In genomic region chr6:100881707-100882040, GRCh38 we compare ENCODE assay signal across 8 cellular contexts. TPM values are rescaled to one million over a fixed set of nuclear protein-coding genes. Genes with fewer than 3 reads are reported as not detected.
DNase-seq lines count a peak whose midpoint lies in the region; ATAC-seq and TF ChIP-seq lines count a peak whose summit lies in the region.

No MANE protein-coding gene starts in this region.

- no peak for TF ChIP-seq CTCF in colonic mucosa (IDR thresholded peaks at IDR 0.05)
- TF ChIP-seq CTCF in mucosa of descending colon (IDR thresholded peaks at IDR 0.05): no peak

- H3K4me3 ChIP-seq in colonic mucosa: peak overlapping the region; percentile 83
- H3K4me3 ChIP-seq in mucosa of descending colon: peak overlapping the region; percentile 42

- H3K9ac ChIP-seq in colonic mucosa (ENCODE audit: low read depth in 2 of 2, low read length in 2 of 2): peak overlapping the region; percentile 86 to 91

- peak overlapping the region; percentile 91 for H3K27ac ChIP-seq in colonic mucosa

- intact Hi-C loops in colonic mucosa (cut with DNase I): no loop called here
- intact Hi-C loops in mucosa of descending colon (cut with DNase I, micrococcal nuclease): no loop called here

- DNase-seq in AG08396 (ENCODE audit: low spot score): peak; percentile 7
- DNase-seq in NCI-H345 treated with DMSO at 0.1 percent for 48 hours (lab: John Stamatoyannopoulos, UW; ENCODE audit: unreplicated experiment): peak; percentile 63
- DNase-seq in colonic mucosa: no peak
- DNase-seq in mucosa of descending colon: no peak
- DNase-seq in epidermal melanocyte (ENCODE audit: insufficient read length, low spot score): no peak
- no peak for DNase-seq in D341Med (ENCODE audit: low spot score)

- ATAC-seq in GM19035 (IDR thresholded peaks at IDR 0.05; ENCODE audit: unreplicated experiment) (peak; percentile 12), mucosa of descending colon (no peak), GM18861 (IDR thresholded peaks at IDR 0.05; ENCODE audit: unreplicated experiment) (no peak)

- H3K4me1 ChIP-seq in colonic mucosa: peaks cover 3% of the 10 kb centered on the region
- no peaks in the 10 kb centered on the region for H3K4me1 ChIP-seq in mucosa of descending colon (ENCODE audit: low read depth)

- H3K36me3 ChIP-seq in colonic mucosa: no peaks in the 10 kb centered on the region
- no peaks in the 10 kb centered on the region for H3K36me3 ChIP-seq in mucosa of descending colon (ENCODE audit: low read depth)

- H3K9me3 ChIP-seq in colonic mucosa (no peaks in the 10 kb centered on the region), mucosa of descending colon (no peaks in the 10 kb centered on the region)

- no peaks in the 10 kb centered on the region for H3K27me3 ChIP-seq in colonic mucosa

RNA-seq across cellular contexts. Expression of gene ASCC3, which starts 0.5 kb away (rescaled TPM):
- total RNA-seq in colonic mucosa (10 to 100 TPM; 33.7 to 41.9 TPM), mucosa of descending colon (10 to 100 TPM; 24.6 to 28.5 (median 27.8) TPM)

Comparison
In these comparisons a context has a peak if more than half of its experiments do, and no peak if none do; other contexts are left out.
1. DNase-seq: peak in AG08396 (single experiment) and NCI-H345 treated with DMSO at 0.1 percent for 48 hours (single experiment); none in colonic mucosa (single experiment), mucosa of descending colon (0 of 3), epidermal melanocyte (single experiment) and D341Med (single experiment).